14 cellular contexts compared by ENCODE assay signal in the genomic region with DNA sequence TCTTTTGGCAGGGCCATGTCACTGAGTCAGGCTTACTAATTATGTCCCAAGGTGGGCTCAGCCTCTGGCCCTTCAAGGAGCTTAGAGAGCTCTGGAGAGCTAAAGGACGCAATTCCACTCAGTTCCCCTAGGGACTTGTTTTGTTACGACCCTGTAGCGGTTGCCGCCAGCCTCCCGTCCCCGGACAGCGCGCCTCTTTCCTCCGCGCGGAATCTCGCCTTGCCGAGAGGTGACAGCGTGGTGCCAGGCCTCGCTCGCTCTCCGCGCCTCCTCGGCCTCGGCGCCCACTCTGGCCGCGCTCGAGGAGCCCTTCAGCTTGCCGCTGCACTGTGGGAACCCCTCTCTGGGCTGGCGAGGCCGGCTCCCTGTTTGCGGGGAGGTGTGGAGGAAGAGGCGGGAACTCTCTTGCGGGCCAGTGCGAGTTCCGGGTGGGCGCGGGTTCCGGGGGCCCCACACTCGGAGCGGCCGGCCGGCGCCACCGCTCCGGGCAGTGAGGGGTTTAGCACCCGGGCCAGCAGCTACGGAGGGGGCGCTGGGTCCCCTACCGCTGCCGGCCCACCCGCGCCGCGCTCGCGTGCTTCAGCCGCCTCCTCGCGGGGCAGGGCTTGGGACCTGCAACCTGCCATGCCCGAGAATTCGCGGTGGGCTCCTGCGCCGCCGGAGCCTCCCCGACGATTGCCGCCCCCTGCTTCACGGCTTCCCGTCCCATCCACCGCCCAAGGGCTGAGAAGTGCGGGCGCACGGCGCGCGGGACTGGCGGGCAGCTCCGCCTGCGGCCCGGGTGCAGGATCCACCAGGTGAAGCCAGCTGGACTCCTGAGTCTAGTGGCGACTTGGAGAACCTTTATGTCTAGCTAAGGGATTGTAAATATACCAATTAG. TPM values are rescaled to one million over a fixed set of nuclear protein-coding genes. Genes with fewer than 3 reads are reported as not detected.
A peak's percentile ranks its signal among the peaks of the same experiment; 100 is the strongest.
DNase-seq lines count a peak whose midpoint lies in the region; ATAC-seq, FAIRE-seq and TF ChIP-seq lines count a peak whose summit lies in the region.
"Had no signal": no experiment of that assay in that cellular context is flagged by ENCODE, and none has a peak within 500 bp of the region (broad histone marks: within the 10 kb centered on the region; RNA-seq: fewer than 3 reads in every experiment).

No MANE protein-coding gene starts in this region.

- no peak for TF ChIP-seq RAD21 in H1 (IDR thresholded peaks at IDR 0.05 in 1 of 2, conservative IDR thresholded peaks at IDR 0.05 in 1 of 2; ENCODE audit: low read depth in 2 of 2, low read length in 2 of 2)

- H2BK120ac ChIP-seq in H1 (replicated peaks; ENCODE audit: low read depth, low read length), result no peak overlapping the region

- CTCF ChIA-PET in H1 (lab: Charles Lee; ENCODE audit: partially characterized antibody) (interaction anchor here (0.6 to 5.0 kb wide), 27 partner anchors 8 to 317 kb away, joined by 3 to 42 read pairs (median 4); no protein-coding TSS in a partner anchor), OCI-LY7 (lab: Charles Lee; ENCODE audit: unreplicated experiment) (no interaction called here)

- POLR2A ChIA-PET in H1 (lab: Charles Lee; ENCODE audit: partially characterized antibody) (interaction anchor here (0.6 to 2.3 kb wide), 6 partner anchors 11 to 304 kb away, joined by 3 to 7 read pairs (median 4); no protein-coding TSS in a partner anchor), OCI-LY7 (lab: Charles Lee) (interaction anchor here (1.0 to 1.3 kb wide), 3 partner anchors 38 to 177 kb away, joined by 3 to 5 read pairs (median 4); no protein-coding TSS in a partner anchor)

- no TSS peak for BruUV-seq in OCI-LY7 (replicated peaks; lab: Mats Ljungman, UMichigan)

- intact Hi-C loops in OCI-LY7 (cut with micrococcal nuclease; ENCODE audit: unreplicated experiment), result loop anchor here (10.0 kb wide), 1 partner anchor 570 kb away; the partner anchor contains the start of gene OR2H2

- H2BK12ac ChIP-seq in H1 (ENCODE audit: low read depth, low read length), result no peak overlapping the region

- peaks cover 43% of the 10 kb centered on the region for H3K27me3 Mint-ChIP-seq in neural crest cell (ENCODE audit: low read depth)

- no peaks in the 10 kb centered on the region for H3K36me3 ChIP-seq in MG63
- H3K36me3 ChIP-seq in H1 (ENCODE audit: control insufficient read depth in 2 of 4, insufficient read depth in 4 of 4, low read length in 3 of 4), result no peaks in the 10 kb centered on the region
- no peaks in the 10 kb centered on the region for H3K36me3 ChIP-seq in OCI-LY7 (ENCODE audit: insufficient read depth, low read length)
- H3K36me3 ChIP-seq: tibial artery had no signal

- H2BK5ac ChIP-seq in H1 (ENCODE audit: low read depth, low read length), result no peak overlapping the region

- no peak overlapping the region for H3K9ac ChIP-seq in H1 (replicated peaks in 1 of 4; ENCODE audit: extremely low read depth in 1 of 4, low read depth in 3 of 4, low read length in 3 of 4)

- H3K9me3 Mint-ChIP-seq in neural crest cell, result no peaks in the 10 kb centered on the region
- H3K9me3 Mint-ChIP-seq: activated B cell treated with CpG ODN at 0.5 μM for 24 hours had no signal

- no peak overlapping the region for H3K27ac Mint-ChIP-seq in neural crest cell (ENCODE audit: unreplicated experiment)
- H3K27ac Mint-ChIP-seq: activated B cell treated with CpG ODN at 0.5 μM for 24 hours had no signal

- H3K4me1 Mint-ChIP-seq in neural crest cell, result peaks cover 16% of the 10 kb centered on the region

- DNase-seq in EH (ENCODE audit: low read depth) (peak; percentile 51), MG63 (peak; percentile 59), H1 (ENCODE audit: low read depth in 1 of 2, low spot score in 2 of 2) (no peak), neural crest cell (ENCODE audit: low read depth, low spot score) (no peak), GM19239 (ENCODE audit: insufficient read length, low spot score) (no peak), HTR-8/SVneo (ENCODE audit: insufficient read length, low spot score) (no peak), OCI-LY7 (ENCODE audit: low spot score) (no peak)
- DNase-seq: activated B cell treated with CpG ODN at 0.5 μM for 24 hours, NCI-H345, occipital lobe, tibial artery had no signal

- H3K27ac ChIP-seq in H1 (ENCODE audit: low read depth, low read length) (no peak overlapping the region), OCI-LY7 (ENCODE audit: low read depth, low read length, poor library complexity, severe bottlenecking) (no peak overlapping the region)
- H3K27ac ChIP-seq: tibial artery had no signal

- peak overlapping the region; percentile 37; the same call in 1 of the 2 replicates for H4K8ac ChIP-seq in H1 (ENCODE audit: extremely low read depth, insufficient read depth, low read length)

- H2AK5ac ChIP-seq in H1 (ENCODE audit: low read depth, low read length), result no peak overlapping the region

- FAIRE-seq in H1 (lab: Jason Lieb, UNC), result no peak
- FAIRE-seq in GM19239 (lab: Jason Lieb, UNC), result no peak
- no peak for FAIRE-seq in HTR-8/SVneo (lab: Jason Lieb, UNC)

- H3K4me3 ChIP-seq in MG63, result peak overlapping the region; percentile 58
- H3K4me3 ChIP-seq in H1 (ENCODE audit: extremely low read depth in 1 of 4, insufficient read depth in 2 of 4, low read depth in 3 of 4, low read length in 4 of 4), result no peak overlapping the region
- no peak overlapping the region for H3K4me3 ChIP-seq in OCI-LY7 (ENCODE audit: low read depth, low read length, poor library complexity, severe bottlenecking)

- H3K36me3 Mint-ChIP-seq in neural crest cell (ENCODE audit: low read depth), result no peaks in the 10 kb centered on the region

- no peak overlapping the region for H3K4ac ChIP-seq in H1 (replicated peaks; ENCODE audit: insufficient read length, low read depth, low read length)

- no peak overlapping the region for H4K91ac ChIP-seq in H1 (replicated peaks; ENCODE audit: insufficient read length, low read length)

- H3K9me2 ChIP-seq in OCI-LY7 (ENCODE audit: insufficient read depth, low read length), result no peaks in the 10 kb centered on the region

- H3K14ac ChIP-seq in H1 (ENCODE audit: insufficient read length), result no peak overlapping the region

- H3K79me1 ChIP-seq in H1 (ENCODE audit: low read depth, low read length), result no peaks in the 10 kb centered on the region

- no peak overlapping the region for H3K4me2 ChIP-seq in H1 (ENCODE audit: insufficient read depth in 1 of 2, low read depth in 2 of 2, low read length in 2 of 2)
- H3K4me2 ChIP-seq in OCI-LY7 (ENCODE audit: low read length), result no peak overlapping the region

- H3K9me3 ChIP-seq in MG63, result no peaks in the 10 kb centered on the region
- peaks cover 0 to 13% of the 10 kb centered on the region in 2 experiments; a peak in 1 of 4 replicates for H3K9me3 ChIP-seq in H1 (ENCODE audit: insufficient read depth in 2 of 2, low read depth in 1 of 2, low read length in 1 of 2)
- H3K9me3 ChIP-seq in OCI-LY7 (ENCODE audit: low read length), result no peaks in the 10 kb centered on the region
- H3K9me3 ChIP-seq: tibial artery had no signal

- ATAC-seq in HG02642 (IDR thresholded peaks at IDR 0.05; ENCODE audit: poor library complexity, unreplicated experiment), result no peak

- H3K18ac ChIP-seq in H1 (ENCODE audit: extremely low read depth, low read length), result no peak overlapping the region

- peaks cover 6% of the 10 kb centered on the region for H3K23me2 ChIP-seq in H1 (ENCODE audit: low read depth, low read length)

- peaks cover 0 to 2% of the 10 kb centered on the region in 2 experiments for H4K20me1 ChIP-seq in H1 (replicated peaks in 1 of 2; ENCODE audit: control insufficient read depth in 1 of 2, insufficient read depth in 2 of 2, low read length in 2 of 2)
- no peaks in the 10 kb centered on the region for H4K20me1 ChIP-seq in OCI-LY7 (ENCODE audit: insufficient read depth, low read length)

- H3K79me2 ChIP-seq in H1 (ENCODE audit: control insufficient read depth in 1 of 2, insufficient read depth in 2 of 2, low read length in 2 of 2), result no peaks in the 10 kb centered on the region
- no peaks in the 10 kb centered on the region for H3K79me2 ChIP-seq in OCI-LY7 (ENCODE audit: insufficient read depth, low read depth, low read length)

- no peak overlapping the region for H3K23ac ChIP-seq in H1 (ENCODE audit: insufficient read length)

- no peaks in the 10 kb centered on the region for H3K4me1 ChIP-seq in H1 (replicated peaks in 1 of 4; ENCODE audit: control insufficient read depth in 3 of 4, insufficient read depth in 4 of 4, low read length in 3 of 4)
- H3K4me1 ChIP-seq in OCI-LY7 (ENCODE audit: insufficient read depth, low read length, poor library complexity, severe bottlenecking), result no peaks in the 10 kb centered on the region

- TF ChIP-seq CTCF in H1 (IDR thresholded peaks at IDR 0.05; ENCODE audit: control extremely low read depth in 1 of 3, insufficient read depth in 1 of 3, low read depth in 1 of 3, low read length in 3 of 3) (peak in 1 of 3 experiments; percentile 28; a peak in 1 of 4 replicates), neural crest cell (conservative IDR thresholded peaks at IDR 0.05) (peak; percentile 38), OCI-LY7 (conservative IDR thresholded peaks at IDR 0.05; ENCODE audit: low read length) (no peak)

- no peak overlapping the region for H3K4me3 Mint-ChIP-seq in neural crest cell
- H3K4me3 Mint-ChIP-seq: activated B cell treated with CpG ODN at 0.5 μM for 24 hours had no signal

- H2AFZ ChIP-seq in H1 (ENCODE audit: low read length) (no peak overlapping the region), OCI-LY7 (ENCODE audit: low read length) (no peak overlapping the region)

- TF ChIP-seq EP300 in H1 (IDR thresholded peaks at IDR 0.05; ENCODE audit: borderline replicate concordance in 1 of 2, low read depth in 2 of 2, low read length in 2 of 2), result no peak

- WGBS in H1 (ENCODE audit: extremely low coverage in 1 of 2, insufficient coverage in 1 of 2, insufficient read length in 1 of 2, insufficient replicate concordance in 2 of 2, low coverage in 1 of 2, low lambda C conversion rate in 2 of 2, missing lambda C conversion rate in 1 of 2), 2 experiments, result 95% methylated on average over 47 of the region's 79 CpGs; no CpG with 5 or more reads in 1 of the 2 experiments

- H4K5ac ChIP-seq in H1 (ENCODE audit: insufficient read length, low read depth, low read length), result no peak overlapping the region

- no peak overlapping the region for H2BK20ac ChIP-seq in H1 (ENCODE audit: low read length)

- no peak overlapping the region for H3K56ac ChIP-seq in H1 (replicated peaks; ENCODE audit: insufficient read length, low read depth, low read length)

- no peak overlapping the region for H2BK15ac ChIP-seq in H1 (ENCODE audit: low read length)

- TF ChIP-seq POLR2A in H1 (IDR thresholded peaks at IDR 0.05; ENCODE audit: control extremely low read depth in 1 of 2, low read depth in 2 of 2, low read length in 2 of 2), result no peak

- no peaks in the 10 kb centered on the region for H3K27me3 ChIP-seq in MG63
- H3K27me3 ChIP-seq in H1 (replicated peaks in 1 of 4; ENCODE audit: control insufficient read depth in 3 of 4, extremely low read depth in 1 of 4, insufficient read depth in 3 of 4, low read length in 3 of 4), result peaks cover 0 to 11% (median 6%) of the 10 kb centered on the region in 4 experiments; a peak in 5 of 7 replicates

RNA-seq across cellular contexts. Expression of gene ZNF311, which starts 9.9 kb away (rescaled TPM):
- total RNA-seq in MG63 (2014; rRNA removed; shearing (Covaris generic); ENCODE audit: low replicate concordance), result 1.4 TPM in 2 replicates
- total RNA-seq in H1 (2021; fragmentation: NEBNext Ultra II Directional; extraction: Animal tissue kit (Norgen Biotek cat#: 25700)), result 4.2 and 4.3 TPM in 2 replicates
- 1.4 and 1.9 TPM in 2 replicates for polyA plus RNA-seq in H1 (2011; rRNA removed)
- polyA plus RNA-seq in H1 (2011; cell fraction: cytosol; rRNA removed), result 3.1 TPM
- 2.4 TPM for polyA plus RNA-seq in H1 (2011; cell fraction: nucleus; rRNA removed)
- polyA plus RNA-seq in H1 (2012, experiment 1 of 2), result 1.9 to 3.4 TPM (median 2.9 TPM) in 4 replicates
- 0.26 TPM for polyA plus RNA-seq in H1 (2012, experiment 2 of 2)
- 2.2 TPM for polyA plus RNA-seq in H1 (2013, experiment 1 of 2)
- polyA plus RNA-seq in H1 (2013, experiment 2 of 2), result 2.0 TPM
- 4.4 and 4.6 TPM in 2 replicates for polyA minus RNA-seq in H1 (2011; rRNA and poly(A)+ RNA removed)
- 1.6 TPM for polyA minus RNA-seq in H1 (2011; cell fraction: cytosol; rRNA and poly(A)+ RNA removed)
- 5.1 TPM for polyA minus RNA-seq in H1 (2011; cell fraction: nucleus; rRNA and poly(A)+ RNA removed)
- 1.2 and 1.3 TPM in 2 replicates for total RNA-seq in neural crest cell
- not detected in 2 replicates for total RNA-seq in OCI-LY7 (2014; rRNA removed; shearing (Covaris generic))
- total RNA-seq in OCI-LY7 (2022), result not detected in 2 replicates

RNA-seq across cellular contexts. Expression of gene OR2W1, which starts 30.0 kb away (rescaled TPM):
- total RNA-seq in MG63 (2014; rRNA removed; shearing (Covaris generic); ENCODE audit: low replicate concordance), result not detected in 2 replicates
- not detected in 2 replicates for total RNA-seq in H1 (2021; fragmentation: NEBNext Ultra II Directional; extraction: Animal tissue kit (Norgen Biotek cat#: 25700))
- not detected in 2 replicates for polyA plus RNA-seq in H1 (2011; rRNA removed)
- not detected for polyA plus RNA-seq in H1 (2011; cell fraction: cytosol; rRNA removed)
- not detected for polyA plus RNA-seq in H1 (2011; cell fraction: nucleus; rRNA removed)
- not detected in 4 replicates for polyA plus RNA-seq in H1 (2012, experiment 1 of 2)
- polyA plus RNA-seq in H1 (2012, experiment 2 of 2), result not detected
- polyA plus RNA-seq in H1 (2013, experiment 1 of 2), result not detected
- not detected for polyA plus RNA-seq in H1 (2013, experiment 2 of 2)
- polyA minus RNA-seq in H1 (2011; rRNA and poly(A)+ RNA removed), result not detected in 2 replicates
- not detected for polyA minus RNA-seq in H1 (2011; cell fraction: cytosol; rRNA and poly(A)+ RNA removed)
- not detected for polyA minus RNA-seq in H1 (2011; cell fraction: nucleus; rRNA and poly(A)+ RNA removed)
- total RNA-seq in neural crest cell (not detected in 2 replicates), OCI-LY7 (2022) (not detected in 2 replicates)
- total RNA-seq in OCI-LY7 (2014; rRNA removed; shearing (Covaris generic)), result not detected in 2 replicates
- total RNA-seq: activated B cell treated with CpG ODN at 0.5 μM for 24 hours, left colon, occipital lobe had no signal
- polyA plus RNA-seq: adipose tissue had no signal

Comparison
In these comparisons a context has a peak if more than half of its experiments do, and no peak if none do; other contexts are left out.
1. DNase-seq: peak in EH (single experiment) and MG63 (single experiment); none in H1 (0 of 2), neural crest cell (single experiment), GM19239 (single experiment), HTR-8/SVneo (single experiment) and OCI-LY7 (single experiment).